ENCODE assay signal across 31 cellular contexts in genomic region chr19:58042709-58043340, GRCh38. TPM values are rescaled to one million over a fixed set of nuclear protein-coding genes. Genes with fewer than 3 reads are reported as not detected.
DNase-seq lines count a peak whose midpoint lies in the region; TF ChIP-seq lines count a peak whose summit lies in the region.
"Had no signal": no experiment of that assay in that cellular context is flagged by ENCODE, and none has a peak within 500 bp of the region (broad histone marks: within the 10 kb centered on the region; RNA-seq: fewer than 3 reads in every experiment).

No MANE protein-coding gene starts in this region.

- H3K9me3 Mint-ChIP-seq in endodermal cell, result peaks cover 78% of the 10 kb centered on the region

- no peak overlapping the region for H2AK5ac ChIP-seq in mesendoderm (ENCODE audit: low read length)

- no peaks in the 10 kb centered on the region for H3K36me3 ChIP-seq in HUES64 (ENCODE audit: insufficient read depth, low read length)
- H3K36me3 ChIP-seq in endodermal cell (ENCODE audit: control insufficient read depth, insufficient read depth, low read length), result no peaks in the 10 kb centered on the region
- H3K36me3 ChIP-seq in mesendoderm (ENCODE audit: control insufficient read depth, insufficient read depth, low read length), result no peaks in the 10 kb centered on the region
- H3K36me3 ChIP-seq: BLaER1 treated with 17β-estradiol and CSF1 and Interleukin-3, amounts not matched to agents 10 nM and 100 nM; esophagus squamous epithelium; left lung; vagina had no signal

- H3K9ac ChIP-seq in HUES64 (ENCODE audit: low read depth, low read length) (no peak overlapping the region), endodermal cell (ENCODE audit: extremely low read depth, low read length, poor library complexity, severe bottlenecking) (no peak overlapping the region), mesendoderm (ENCODE audit: low read length) (no peak overlapping the region)
- H3K9ac ChIP-seq: BLaER1 treated with 17β-estradiol and CSF1 and Interleukin-3, amounts not matched to agents 10 nM and 100 nM; KMS-11 had no signal

- H3K56ac ChIP-seq in mesendoderm (ENCODE audit: low read length), result no peak overlapping the region

- no peaks in the 10 kb centered on the region for H3K79me1 ChIP-seq in mesendoderm (ENCODE audit: low read length)

- no peak overlapping the region for H2BK120ac ChIP-seq in mesendoderm (ENCODE audit: low read depth, low read length)

- peak; percentile 70 for TF ChIP-seq CTCF in endodermal cell (conservative IDR thresholded peaks at IDR 0.05)

- no peak overlapping the region for H3K4me2 ChIP-seq in mesendoderm (ENCODE audit: low read length)
- H3K4me2 ChIP-seq: BLaER1 treated with 17β-estradiol and CSF1 and Interleukin-3, amounts not matched to agents 10 nM and 100 nM; KMS-11 had no signal

- H3K23ac ChIP-seq in mesendoderm (ENCODE audit: low read length), result no peak overlapping the region

- H3K27me3 Mint-ChIP-seq in endodermal cell (ENCODE audit: insufficient read depth), result peaks cover 50% of the 10 kb centered on the region

- no peak overlapping the region for H2BK5ac ChIP-seq in mesendoderm (ENCODE audit: low read length)

- H3K27me3 ChIP-seq in HUES64 (ENCODE audit: insufficient read depth, low read length), result peaks cover 5% of the 10 kb centered on the region; the same call in 1 of the 2 replicates
- no peaks in the 10 kb centered on the region for H3K27me3 ChIP-seq in endodermal cell (ENCODE audit: control insufficient read depth, insufficient read depth, low read length, poor library complexity, severe bottlenecking)
- H3K27me3 ChIP-seq in mesendoderm (ENCODE audit: insufficient read depth, low read length, poor library complexity), result no peaks in the 10 kb centered on the region
- H3K27me3 ChIP-seq: BLaER1 treated with 17β-estradiol and CSF1 and Interleukin-3, amounts not matched to agents 10 nM and 100 nM; vagina had no signal

- H3K4me1 ChIP-seq in HUES64 (ENCODE audit: insufficient read depth, low read length), result peaks cover 6% of the 10 kb centered on the region
- H3K4me1 ChIP-seq in endodermal cell (ENCODE audit: control insufficient read depth, insufficient read depth, low read length), result no peaks in the 10 kb centered on the region
- H3K4me1 ChIP-seq in mesendoderm (ENCODE audit: control insufficient read depth, low read depth, low read length), result no peaks in the 10 kb centered on the region
- H3K4me1 ChIP-seq: esophagus squamous epithelium, left lung, vagina had no signal

- H3K27ac Mint-ChIP-seq in endodermal cell, result no peak overlapping the region
- H3K27ac Mint-ChIP-seq: naive thymus-derived CD8-positive, alpha-beta T cell; stimulated activated naive CD8-positive, alpha-beta T cell treated with anti-CD3 and anti-CD28 coated beads, Interleukin-15, Interleukin-2, amounts not matched to agents 100 ng/mL and 50 ng/mL, for 24 hours had no signal

- H3K4me3 ChIP-seq in HUES64 (ENCODE audit: low read length) (peak overlapping the region; percentile 31; the same call in 1 of the 2 replicates), endodermal cell (ENCODE audit: low read length) (no peak overlapping the region), mesendoderm (ENCODE audit: low read length) (no peak overlapping the region)
- H3K4me3 ChIP-seq: esophagus squamous epithelium, left lung, vagina had no signal

- H3K79me2 ChIP-seq in mesendoderm (ENCODE audit: control insufficient read depth, insufficient read depth, low read length), result no peaks in the 10 kb centered on the region

- H3K4me3 Mint-ChIP-seq in endodermal cell, result no peak overlapping the region
- H3K4me3 Mint-ChIP-seq: naive thymus-derived CD8-positive, alpha-beta T cell; stimulated activated naive CD8-positive, alpha-beta T cell treated with anti-CD3 and anti-CD28 coated beads, Interleukin-15, Interleukin-2, amounts not matched to agents 100 ng/mL and 50 ng/mL, for 24 hours had no signal

- WGBS in HUES64, result 89% methylated on average over 42 of the region's 42 CpGs
- WGBS in endodermal cell (ENCODE audit: insufficient coverage in 1 of 2, insufficient read length in 1 of 2), 2 experiments, result 63 to 82% methylated on average over 29 to 42 of the region's 42 CpGs
- WGBS in mesendoderm (ENCODE audit: extremely low coverage, insufficient coverage, low lambda C conversion rate), result no CpG with 5 or more reads among the region's 42 CpGs

- H3K4me1 Mint-ChIP-seq in endodermal cell, result no peaks in the 10 kb centered on the region
- H3K4me1 Mint-ChIP-seq: naive thymus-derived CD8-positive, alpha-beta T cell had no signal

- no peak overlapping the region for H3K27ac ChIP-seq in HUES64 (ENCODE audit: low read depth, low read length)
- H3K27ac ChIP-seq in endodermal cell (ENCODE audit: low read depth, low read length), result no peak overlapping the region
- no peak overlapping the region for H3K27ac ChIP-seq in mesendoderm (ENCODE audit: low read depth, low read length)
- H3K27ac ChIP-seq: BLaER1 treated with 17β-estradiol and CSF1 and Interleukin-3, amounts not matched to agents 10 nM and 100 nM; esophagus squamous epithelium; KMS-11; left lung; RWPE1; vagina had no signal

- DNase-seq in endodermal cell (peak; percentile 87), mesendoderm (peak; percentile 83), GOT3 (lab: John Stamatoyannopoulos, UW) (no peak), GF-D8 (lab: John Stamatoyannopoulos, UW) (no peak)
- no peak for DNase-seq in stimulated activated CD4-positive, alpha-beta T cell treated with anti-CD3 and anti-CD28 coated beads, Interleukin-2, amount 100 ng/mL, for 24 hours
- DNase-seq: activated CD4-positive, CD25-positive, alpha-beta regulatory T cell treated with anti-CD3 and anti-CD28 coated beads, Interleukin-2, amount 50 U/mL, for 72 hours; activated CD8-positive, alpha-beta memory T cell treated with anti-CD3 and anti-CD28 coated beads for 24 hours; activated effector memory CD4-positive, alpha-beta T cell treated with Interleukin-2 at 50 U/mL for 16 hours; COR-L47; dermis blood vessel endothelial cell; DMS79 treated with DMSO at 0.1 percent for 48 hours; esophagus squamous epithelium; foreskin melanocyte; left lung; midbrain; MM.1S; naive thymus-derived CD8-positive, alpha-beta T cell; NCI-H1417; NCI-H2029 treated with DMSO at 0.1 percent for 48 hours; NCI-H774 had no signal

- H3K4ac ChIP-seq in mesendoderm (ENCODE audit: low read depth, low read length), result no peak overlapping the region

- peaks cover 38% of the 10 kb centered on the region for H3K9me3 ChIP-seq in HUES64 (ENCODE audit: insufficient read depth, low read depth, low read length)
- H3K9me3 ChIP-seq in endodermal cell (ENCODE audit: control insufficient read depth, low read length), result no peaks in the 10 kb centered on the region

- no peak overlapping the region for H4K8ac ChIP-seq in mesendoderm (ENCODE audit: low read depth, low read length)

- peaks cover 2% of the 10 kb centered on the region for H3K36me3 Mint-ChIP-seq in endodermal cell (ENCODE audit: low read depth)

- no peak overlapping the region for H2BK15ac ChIP-seq in mesendoderm (replicated peaks; ENCODE audit: low read depth)

- H3K18ac ChIP-seq in mesendoderm (ENCODE audit: low read length), result no peak overlapping the region

- no peak overlapping the region for H4K5ac ChIP-seq in mesendoderm (ENCODE audit: low read length)

RNA-seq across cellular contexts. Expression of gene ZSCAN1, which starts 9.0 kb away (rescaled TPM):
- polyA plus RNA-seq in HUES64 (2013, experiment 1 of 2), result 0.85 TPM
- 0.38 TPM for polyA plus RNA-seq in HUES64 (2013, experiment 2 of 2)
- 1 to 10 TPM; 1.5 to 2.2 TPM for total RNA-seq in endodermal cell
- polyA plus RNA-seq in endodermal cell (2013, experiment 1 of 2), result 1.5 TPM
- polyA plus RNA-seq in endodermal cell (2013, experiment 2 of 2), result 0.75 TPM
- 0.59 TPM for polyA plus RNA-seq in mesendoderm (2013, experiment 1 of 2)
- polyA plus RNA-seq in mesendoderm (2013, experiment 2 of 2), result 0.91 TPM
- total RNA-seq: dermis blood vessel endothelial cell; HT1080; naive thymus-derived CD8-positive, alpha-beta T cell; osteocyte; renal cortical epithelial cell; skeletal muscle tissue; T-helper 1 cell treated with Interleukin-12 subunit alpha and Interleukin-12 subunit beta and Interleukin-4 antibody, amounts not matched to agents 30 ng/mL and 1 ng/mL, for 36 hours; vagina had no signal
- polyA plus RNA-seq: naive thymus-derived CD8-positive, alpha-beta T cell had no signal

RNA-seq across cellular contexts. Expression of gene ZNF135, which starts 16.3 kb away (rescaled TPM):
- 2.0 TPM for polyA plus RNA-seq in HUES64 (2013, experiment 1 of 2)
- polyA plus RNA-seq in HUES64 (2013, experiment 2 of 2), result 2.5 TPM
- total RNA-seq in endodermal cell, result 10 to 100 TPM in 1 of 2 donors, 1 to 10 TPM in 1; 9.3 to 12.0 TPM
- 3.7 TPM for polyA plus RNA-seq in endodermal cell (2013, experiment 1 of 2)
- polyA plus RNA-seq in endodermal cell (2013, experiment 2 of 2), result 2.8 TPM
- 4.1 TPM for polyA plus RNA-seq in mesendoderm (2013, experiment 1 of 2)
- polyA plus RNA-seq in mesendoderm (2013, experiment 2 of 2), result 4.6 TPM
- total RNA-seq: HT1080 had no signal

RNA-seq across cellular contexts. Expression of gene ZNF606, which starts 40.2 kb away (rescaled TPM):
- 9.5 TPM for polyA plus RNA-seq in HUES64 (2013, experiment 1 of 2)
- 11.9 TPM for polyA plus RNA-seq in HUES64 (2013, experiment 2 of 2)
- 10 to 100 TPM; 25.8 to 34.7 TPM for total RNA-seq in endodermal cell
- polyA plus RNA-seq in endodermal cell (2013, experiment 1 of 2), result 22.0 TPM
- polyA plus RNA-seq in endodermal cell (2013, experiment 2 of 2), result 21.2 TPM
- 7.3 TPM for polyA plus RNA-seq in mesendoderm (2013, experiment 1 of 2)
- polyA plus RNA-seq in mesendoderm (2013, experiment 2 of 2), result 7.6 TPM

RNA-seq across cellular contexts. Expression of gene ZSCAN18, which starts 55.2 kb away (rescaled TPM):
- 23.3 TPM for polyA plus RNA-seq in HUES64 (2013, experiment 1 of 2)
- 30.9 TPM for polyA plus RNA-seq in HUES64 (2013, experiment 2 of 2)
- total RNA-seq in endodermal cell, result 100 to 1,000 TPM in 1 of 2 donors, 10 to 100 TPM in 1; 68.2 to 112 TPM
- polyA plus RNA-seq in endodermal cell (2013, experiment 1 of 2), result 94.4 TPM
- polyA plus RNA-seq in endodermal cell (2013, experiment 2 of 2), result 74.3 TPM
- polyA plus RNA-seq in mesendoderm (2013, experiment 1 of 2), result 16.2 TPM
- 17.3 TPM for polyA plus RNA-seq in mesendoderm (2013, experiment 2 of 2)

Comparison
In these comparisons a context has a peak if more than half of its experiments do, and no peak if none do; other contexts are left out.
1. DNase-seq: peak in endodermal cell (single experiment) and mesendoderm (single experiment); none in stimulated activated CD4-positive, alpha-beta T cell treated with anti-CD3 and anti-CD28 coated beads, Interleukin-2, amount 100 ng/mL, for 24 hours (0 of 2), GOT3 (single experiment) and GF-D8 (single experiment).